Comparison of ENCODE assay signal across 8 cellular contexts in genomic region chr4:152643153-152644035, GRCh38. TPM values are rescaled to one million over a fixed set of nuclear protein-coding genes. Genes with fewer than 3 reads are reported as not detected.
DNase-seq lines count a peak whose midpoint lies in the region; ATAC-seq and TF ChIP-seq lines count a peak whose summit lies in the region.

No MANE protein-coding gene starts in this region.

- H3K36me3 ChIP-seq in endodermal cell (ENCODE audit: control insufficient read depth, insufficient read depth, low read length) (no peaks in the 10 kb centered on the region), SJCRH30 (no peaks in the 10 kb centered on the region)

- H3K4me1 Mint-ChIP-seq in endodermal cell, result peaks cover 35% of the 10 kb centered on the region
- peaks cover 49% of the 10 kb centered on the region for H3K4me1 Mint-ChIP-seq in nephron progenitor cell

- H3K4me3 ChIP-seq in endodermal cell (ENCODE audit: low read length) (no peak overlapping the region), SJCRH30 (no peak overlapping the region)

- H3K9me3 Mint-ChIP-seq in endodermal cell (no peaks in the 10 kb centered on the region), nephron progenitor cell (no peaks in the 10 kb centered on the region)

- no peak overlapping the region for H3K27ac ChIP-seq in endodermal cell (ENCODE audit: low read depth, low read length)
- no peak overlapping the region for H3K27ac ChIP-seq in SJCRH30

- H3K4me3 Mint-ChIP-seq in endodermal cell, result no peak overlapping the region
- no peak overlapping the region for H3K4me3 Mint-ChIP-seq in nephron progenitor cell

- TF ChIP-seq CTCF in endodermal cell (conservative IDR thresholded peaks at IDR 0.05) (no peak), nephron progenitor cell (IDR thresholded peaks at IDR 0.05) (no peak)

- no peaks in the 10 kb centered on the region for H3K4me1 ChIP-seq in endodermal cell (ENCODE audit: control insufficient read depth, insufficient read depth, low read length)
- no peaks in the 10 kb centered on the region for H3K4me1 ChIP-seq in SJCRH30

- H3K27ac Mint-ChIP-seq in endodermal cell (no peak overlapping the region), nephron progenitor cell (no peak overlapping the region)

- peak; percentile 96 for ATAC-seq in GM18517 (IDR thresholded peaks at IDR 0.05; ENCODE audit: unreplicated experiment)
- ATAC-seq in GM21619 (IDR thresholded peaks at IDR 0.05; ENCODE audit: unreplicated experiment), result peak; percentile 92

- 80 to 87% methylated on average over 5 to 8 of the region's 8 CpGs for WGBS in endodermal cell (ENCODE audit: insufficient coverage in 1 of 2, insufficient read length in 1 of 2), 2 experiments

- no peak overlapping the region for H3K9ac ChIP-seq in endodermal cell (ENCODE audit: extremely low read depth, low read length, poor library complexity, severe bottlenecking)

- DNase-seq in Kasumi-1 (lab: John Stamatoyannopoulos, UW), result peak; percentile 73 to 84
- DNase-seq in endodermal cell, result peak; percentile 55
- DNase-seq in NCI-H82 (lab: John Stamatoyannopoulos, UW), result no peak
- no peak for DNase-seq in nephron progenitor cell
- DNase-seq in SJCRH30, result no peak
- DNase-seq in SK-N-DZ (ENCODE audit: low spot score), result no peak

- H3K27me3 Mint-ChIP-seq in endodermal cell (ENCODE audit: insufficient read depth) (no peaks in the 10 kb centered on the region), nephron progenitor cell (ENCODE audit: low read depth, poor library complexity) (no peaks in the 10 kb centered on the region)

- H3K9me3 ChIP-seq in endodermal cell (ENCODE audit: control insufficient read depth, low read length) (no peaks in the 10 kb centered on the region), SJCRH30 (replicated peaks) (no peaks in the 10 kb centered on the region)

- H3K36me3 Mint-ChIP-seq in endodermal cell (ENCODE audit: low read depth) (no peaks in the 10 kb centered on the region), nephron progenitor cell (ENCODE audit: low read depth) (no peaks in the 10 kb centered on the region)

- H3K27me3 ChIP-seq in endodermal cell (ENCODE audit: control insufficient read depth, insufficient read depth, low read length, poor library complexity, severe bottlenecking) (no peaks in the 10 kb centered on the region), SJCRH30 (no peaks in the 10 kb centered on the region)

RNA-seq across cellular contexts. Expression of gene TMEM154, which starts 36.4 kb away (rescaled TPM):
- 1 to 10 TPM in 1 of 2 donors, under 1 TPM in 1; 0.81 to 1.6 TPM for total RNA-seq in endodermal cell
- polyA plus RNA-seq in endodermal cell (2013, experiment 1 of 2), result 0.75 TPM
- polyA plus RNA-seq in endodermal cell (2013, experiment 2 of 2), result 2.0 TPM
- 0.08 and 0.33 TPM in 2 replicates for total RNA-seq in SJCRH30 (2014; rRNA removed; shearing (Covaris generic))
- not detected in 2 replicates for polyA plus RNA-seq in SK-N-DZ (2014; cell fraction: cytosol; rRNA removed)
- polyA plus RNA-seq in SK-N-DZ (2014; cell fraction: nucleus; rRNA removed), result not detected in 2 replicates

Comparison
In these comparisons a context has a peak if more than half of its experiments do, and no peak if none do; other contexts are left out.
1. DNase-seq: peak in Kasumi-1 (2 of 2) and endodermal cell (single experiment); none in NCI-H82 (single experiment), nephron progenitor cell (single experiment), SJCRH30 (0 of 2) and SK-N-DZ (single experiment).